ENCODE assay signal across 1 cellular context in the genomic region with DNA sequence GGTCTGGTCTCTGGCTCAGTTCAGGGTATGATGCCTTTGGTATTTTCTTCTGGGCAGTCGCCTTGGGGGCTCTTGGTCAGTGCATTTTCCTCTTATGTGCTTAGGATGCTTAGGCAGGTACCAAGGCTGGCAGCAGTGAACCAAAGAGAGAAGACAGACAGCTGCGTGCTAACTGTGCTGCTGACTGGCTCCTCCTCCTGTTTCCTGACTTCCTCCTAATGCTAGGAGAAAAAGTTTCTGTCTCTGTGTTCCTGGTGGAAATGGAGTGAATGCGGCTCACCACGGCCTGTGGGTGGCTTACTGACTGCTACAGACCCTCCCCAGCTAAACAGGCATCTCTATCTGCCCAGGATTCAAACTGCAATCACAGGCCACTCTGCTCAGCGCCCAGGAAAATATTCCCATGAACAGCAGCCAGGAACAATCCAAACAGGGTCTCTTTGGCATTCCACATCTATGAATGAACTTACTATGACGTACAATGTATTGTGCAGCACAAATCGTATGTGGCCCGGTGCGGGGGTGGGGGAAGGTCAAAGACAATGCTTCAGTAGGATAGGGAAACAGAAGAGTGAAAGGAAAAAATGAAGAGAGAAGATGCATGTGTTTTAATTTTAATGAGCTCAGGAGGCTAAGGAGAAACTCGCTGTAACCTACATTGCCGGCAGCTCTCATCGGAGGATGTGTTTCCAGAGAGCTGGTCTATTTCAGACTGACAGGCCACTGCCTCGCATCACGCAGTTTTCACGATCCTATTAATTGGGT.
TF ChIP-seq lines count a peak whose summit lies in the region.

No MANE protein-coding gene starts in this region.

TF ChIP-seq in GM23338, 12 proteins besides CTCF, POLR2A, EP300 and RAD21:
- no peak for TF ChIP-seq ZNF114 (CRISPR knock-in tag; IDR thresholded peaks at IDR 0.05)
